In the genomic region with DNA sequence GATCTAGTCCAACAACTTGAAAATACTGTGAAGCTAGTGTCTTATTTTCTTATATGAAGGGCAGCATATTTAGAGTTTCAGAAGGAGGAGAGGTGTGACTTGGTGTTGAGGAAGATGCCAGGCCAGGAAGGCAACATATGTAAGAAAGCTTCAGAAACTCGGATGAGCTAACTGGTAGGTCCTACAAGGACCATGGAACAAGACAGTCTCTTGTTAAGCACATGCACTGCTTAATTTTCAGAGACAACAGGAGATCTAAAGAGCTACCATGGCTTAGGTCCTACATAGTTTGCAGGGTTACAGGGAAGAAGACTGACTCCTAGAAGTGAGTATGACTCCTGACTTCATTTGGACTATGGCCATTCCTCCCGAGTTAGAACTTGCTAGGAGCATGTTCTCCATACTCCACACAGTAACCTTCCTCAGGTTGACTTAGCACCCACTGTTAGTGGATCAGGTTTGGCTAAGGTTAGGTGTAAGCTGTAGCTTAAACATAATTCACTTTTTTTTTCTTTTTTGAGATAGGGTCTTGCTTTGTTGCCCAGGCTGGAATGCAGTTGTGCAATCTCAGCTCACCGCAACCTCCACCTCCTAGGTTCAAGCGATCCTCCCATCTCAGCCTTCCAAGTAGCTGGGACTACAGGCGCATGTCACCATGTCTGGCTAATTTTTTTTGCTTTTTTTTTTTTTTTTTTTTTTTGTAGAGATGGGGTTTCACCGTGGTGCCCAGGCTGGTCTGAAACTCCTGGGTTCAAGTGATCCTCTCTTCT, we compare ENCODE assay signal across 27 cellular contexts. TPM values are rescaled to one million over a fixed set of nuclear protein-coding genes. Genes with fewer than 3 reads are reported as not detected.
DNase-seq lines count a peak whose midpoint lies in the region; ATAC-seq, FAIRE-seq and TF ChIP-seq lines count a peak whose summit lies in the region.
"Had no signal": no experiment of that assay in that cellular context is flagged by ENCODE, and none has a peak within 500 bp of the region (broad histone marks: within the 10 kb centered on the region; RNA-seq: fewer than 3 reads in every experiment).

No MANE protein-coding gene starts in this region.

- peaks cover 15 to 47% of the 10 kb centered on the region in 2 experiments; a peak in 4 of 5 replicates for H3K27me3 ChIP-seq in K562 (ENCODE audit: control insufficient read depth in 2 of 2, insufficient read depth in 2 of 2, low read length in 2 of 2)
- H3K27me3 ChIP-seq: BE2C; BLaER1 treated with 17β-estradiol and CSF1 and Interleukin-3, amounts not matched to agents 10 nM and 100 nM had no signal

- H3K9ac ChIP-seq in K562 (ENCODE audit: insufficient read depth in 1 of 2, low read depth in 2 of 2, low read length in 2 of 2) = no peak overlapping the region
- H3K9ac ChIP-seq: BLaER1 treated with 17β-estradiol and CSF1 and Interleukin-3, amounts not matched to agents 10 nM and 100 nM; GM23248 had no signal

- H3K36me3 ChIP-seq in HEK293 (ENCODE audit: control insufficient read depth in 2 of 2, insufficient read depth in 1 of 2, low read length in 2 of 2) = peaks cover 0 to 6% of the 10 kb centered on the region in 2 experiments; a peak in 1 of 3 replicates
- no peaks in the 10 kb centered on the region for H3K36me3 ChIP-seq in K562 (ENCODE audit: control insufficient read depth, insufficient read depth, low read length)
- H3K36me3 ChIP-seq: BE2C had no signal

- H3K4me3 Mint-ChIP-seq in endothelial cell (ENCODE audit: unreplicated experiment) = peak overlapping the region; percentile 3
- H3K4me3 Mint-ChIP-seq: CD14-positive monocyte; CD4-positive, alpha-beta T cell; CD8-positive, alpha-beta memory T cell had no signal

- no TSS peak for BruUV-seq in K562 (replicated peaks; lab: Mats Ljungman, UMichigan)

- H3K4me3 ChIP-seq in HEK293 (ENCODE audit: low read depth, low read length) (no peak overlapping the region), K562 (no peak overlapping the region)
- H3K4me3 ChIP-seq: A549; BLaER1 treated with 17β-estradiol and CSF1 and Interleukin-3, amounts not matched to agents 10 nM and 100 nM; GM12878; GM23248; HAP-1 had no signal

- no peak overlapping the region for H3K27ac Mint-ChIP-seq in endothelial cell (ENCODE audit: unreplicated experiment)
- H3K27ac Mint-ChIP-seq: CD14-positive monocyte; CD4-positive, alpha-beta T cell had no signal

- in situ Hi-C loops in K562 (cut with MboI) = loop anchor here (10.0 kb wide), 1 partner anchor 520 kb away; no protein-coding TSS in a partner anchor

- intact Hi-C loops in K562 (cut with micrococcal nuclease) (loop anchor here (5.0 kb wide), 1 partner anchor 317 kb away; no protein-coding TSS in a partner anchor), Right ventricle myocardium inferior (cut with DNase I) (no loop called here)

- no peaks in the 10 kb centered on the region for H3K9me3 Mint-ChIP-seq in endothelial cell (ENCODE audit: unreplicated experiment)
- H3K9me3 Mint-ChIP-seq: CD14-positive monocyte; CD4-positive, alpha-beta T cell; CD8-positive, alpha-beta memory T cell had no signal

- ATAC-seq in K562 (no peak), Right ventricle myocardium inferior (no peak), GM18868 (IDR thresholded peaks at IDR 0.05; ENCODE audit: unreplicated experiment) (no peak), GM19023 (IDR thresholded peaks at IDR 0.05; ENCODE audit: unreplicated experiment) (no peak)
- ATAC-seq: A549, GM12878 had no signal

- FAIRE-seq in GM12891 (lab: Jason Lieb, UNC) (peak; percentile 45), K562 (lab: Jason Lieb, UNC) (no peak)
- FAIRE-seq: A549, D721Med, GM12878, GM18507, GM19239, H54 had no signal

- DNase-seq in GM12891 (ENCODE audit: insufficient read length, low spot score) = no peak
- no peak for DNase-seq in K562 (ENCODE audit: extremely low read depth in 1 of 4, low spot score in 3 of 4)
- no peak for DNase-seq in endothelial cell (ENCODE audit: low spot score)
- DNase-seq in Right ventricle myocardium inferior (ENCODE audit: missing footprints) = no peak
- DNase-seq: 8988T; ACHN; AML-193; BE2C; CD4-positive, alpha-beta T cell; CD8-positive, alpha-beta memory T cell; DMS 273 treated with DMSO at 0.1 percent for 48 hours; DMS79; EL; GDM1; GM23248 had no signal

- H3K9me1 ChIP-seq in K562 (ENCODE audit: control insufficient read depth, insufficient read depth, low read length) = no peaks in the 10 kb centered on the region

- POLR2A ChIA-PET in HEK293 (lab: Yijun Ruan, JAX) (interaction anchor here (0.7 kb wide), 1 partner anchor 27 kb away, joined by 4 read pairs; no protein-coding TSS in a partner anchor), K562 (lab: Yijun Ruan, JAX) (interaction anchor here (0.6 to 1.0 kb wide), 3 partner anchors 10 to 553 kb away, joined by 3 read pairs; no protein-coding TSS in a partner anchor)

- no peaks in the 10 kb centered on the region for H3K9me3 ChIP-seq in HEK293 (ENCODE audit: control insufficient read depth, insufficient read depth, low read depth, low read length)
- no peaks in the 10 kb centered on the region for H3K9me3 ChIP-seq in K562 (replicated peaks; ENCODE audit: control insufficient read depth, insufficient read depth, low read depth, low read length)
- H3K9me3 ChIP-seq: A549; BE2C; BLaER1 treated with 17β-estradiol and CSF1 and Interleukin-3, amounts not matched to agents 10 nM and 100 nM; HAP-1 had no signal

- no peak for TF ChIP-seq RAD21 in K562 (CRISPR knock-in tag; conservative IDR thresholded peaks at IDR 0.05 in 1 of 2, IDR thresholded peaks at IDR 0.05 in 1 of 2)

- H2AFZ ChIP-seq in K562 (ENCODE audit: low read depth, low read length) = no peak overlapping the region
- H2AFZ ChIP-seq: GM23248 had no signal

- TF ChIP-seq CTCF in HEK293 (tag by site-specific recombination; IDR thresholded peaks at IDR 0.05) (no peak), K562 (IDR thresholded peaks at IDR 0.05 in 2 of 3, conservative IDR thresholded peaks at IDR 0.05 in 1 of 3; ENCODE audit: insufficient read depth in 2 of 3, low read depth in 1 of 3, low read length in 3 of 3) (no peak), endothelial cell (IDR thresholded peaks at IDR 0.05; ENCODE audit: unreplicated experiment) (no peak)

- H4K20me1 ChIP-seq in K562 (replicated peaks; ENCODE audit: control insufficient read depth, insufficient read depth, low read length) = 0 out of 2 replicates have a peak, but pooled peaks cover under 1% of the 10 kb centered on the region

- TF ChIP-seq POLR2A in GM12891 (IDR thresholded peaks at IDR 0.05; ENCODE audit: low read depth, low read length) (no peak), K562 (conservative IDR thresholded peaks at IDR 0.05) (no peak)

- no peak overlapping the region for H3K27ac ChIP-seq in HEK293 (ENCODE audit: extremely low read depth, low read depth, low read length)
- H3K27ac ChIP-seq in K562 (ENCODE audit: extremely low read depth, low read depth, low read length) = no peak overlapping the region
- H3K27ac ChIP-seq: A549; BLaER1 treated with 17β-estradiol and CSF1 and Interleukin-3, amounts not matched to agents 10 nM and 100 nM; GM23248 had no signal

- H3K4me2 ChIP-seq in K562 (ENCODE audit: insufficient read depth, low read length) = no peak overlapping the region
- H3K4me2 ChIP-seq: A549; BLaER1 treated with 17β-estradiol and CSF1 and Interleukin-3, amounts not matched to agents 10 nM and 100 nM had no signal

- peaks cover 9% of the 10 kb centered on the region for H3K4me1 Mint-ChIP-seq in endothelial cell (ENCODE audit: unreplicated experiment)
- H3K4me1 Mint-ChIP-seq: CD14-positive monocyte had no signal

- no peaks in the 10 kb centered on the region for H3K36me3 Mint-ChIP-seq in endothelial cell (ENCODE audit: low read depth, unreplicated experiment)

- no peak for TF ChIP-seq EP300 in K562 (IDR thresholded peaks at IDR 0.05; ENCODE audit: low read length)

- H3K4me1 ChIP-seq in HEK293 (ENCODE audit: control insufficient read depth, insufficient read depth, low read length) (no peaks in the 10 kb centered on the region), K562 (replicated peaks in 1 of 2; ENCODE audit: control insufficient read depth in 2 of 2, insufficient read depth in 2 of 2, low read length in 2 of 2) (no peaks in the 10 kb centered on the region)
- H3K4me1 ChIP-seq: BE2C, HAP-1 had no signal

- 38% methylated on average over 5 of the region's 6 CpGs for WGBS in K562 (ENCODE audit: insufficient coverage, low coverage, missing lambda C conversion rate)

- H3K79me2 ChIP-seq in K562 (ENCODE audit: control insufficient read depth, insufficient read depth, low read length) = no peaks in the 10 kb centered on the region

- CTCF ChIA-PET in HEK293 (lab: Yijun Ruan, JAX) = interaction anchor here (1.5 to 3.2 kb wide), 3 partner anchors 10 to 64 kb away, joined by 4 to 20 read pairs (median 8); no protein-coding TSS in a partner anchor
- CTCF ChIA-PET in K562 (lab: Yijun Ruan, JAX; ENCODE audit: low intra/inter-chr PET ratio) = no interaction called here

- peaks cover 8% of the 10 kb centered on the region for H3K27me3 Mint-ChIP-seq in endothelial cell (ENCODE audit: unreplicated experiment)
- H3K27me3 Mint-ChIP-seq: CD4-positive, alpha-beta T cell had no signal

RNA-seq across cellular contexts. Expression of a gene that starts 31.0 kb away (rescaled TPM):
- 12.2 TPM for polyA plus RNA-seq in GM12891 (2012; ENCODE audit: low read depth, missing spikeins)
- 60.7 and 192 TPM in 2 replicates for total RNA-seq in K562 (2011; cell fraction: chromatin; rRNA removed; ENCODE audit: low replicate concordance)
- total RNA-seq in K562 (2011; cell fraction: nucleolus; rRNA removed) = 31.0 and 45.0 TPM in 2 replicates
- total RNA-seq in K562 (2011; cell fraction: nucleoplasm; rRNA removed) = 76.8 and 89.8 TPM in 2 replicates
- total RNA-seq in K562 (2014; rRNA removed) (29.3 and 29.9 TPM in 2 replicates), K562 (2014; rRNA removed; fragmentation: Illumina TruSeq; extraction: Trizol) (30.1 and 32.8 TPM in 2 replicates), K562 (2015; rRNA removed; fragmentation: Illumina TruSeq; extraction: Trizol) (29.7 and 33.6 TPM in 2 replicates), K562 (2021) (26.2 and 27.1 TPM in 2 replicates), endothelial cell (ENCODE audit: unreplicated experiment) (32.4 TPM), Right ventricle myocardium inferior (14.3 TPM)
- polyA plus RNA-seq in K562 (2011; rRNA removed) (30.8 and 34.6 TPM in 2 replicates), K562 (2014; fragmentation: Illumina TruSeq; extraction: Trizol) (15.4 and 16.9 TPM in 2 replicates), K562 (2014; fragmentation: Nextera tagmentation; extraction: Ambion mirVana) (10 to 100 TPM in 1 of 2 experiments, 1 to 10 TPM in 1; 6.8 to 10.9 TPM), K562 (2014; rRNA removed) (16.2 and 22.3 TPM in 2 replicates)
- 9.6 and 17.6 TPM in 2 replicates for polyA plus RNA-seq in K562 (2011; cell fraction: cytosol; rRNA removed)
- polyA plus RNA-seq in K562 (2011; cell fraction: nucleus; rRNA removed) = 35.0 and 44.6 TPM in 2 replicates
- polyA plus RNA-seq in K562 (2012) = 13.0 and 16.1 TPM in 2 replicates
- polyA minus RNA-seq in K562 (2011; rRNA and poly(A)+ RNA removed) = 44.7 and 66.2 TPM in 2 replicates
- 15.6 and 22.8 TPM in 2 replicates for polyA minus RNA-seq in K562 (2011; cell fraction: cytosol; rRNA and poly(A)+ RNA removed)
- 45.0 and 63.1 TPM in 2 replicates for polyA minus RNA-seq in K562 (2011; cell fraction: nucleus; rRNA and poly(A)+ RNA removed)

RNA-seq across cellular contexts. Expression of a gene that starts 34.4 kb away (rescaled TPM):
- polyA plus RNA-seq in GM12891 (2012; ENCODE audit: low read depth, missing spikeins) = 8.0 TPM
- 0.32 and 1.2 TPM in 2 replicates for total RNA-seq in K562 (2011; cell fraction: chromatin; rRNA removed; ENCODE audit: low replicate concordance)
- 0.66 TPM in 1 of 2 replicates, not detected in the other for total RNA-seq in K562 (2011; cell fraction: nucleolus; rRNA removed)
- 1.9 TPM in 1 of 2 replicates, not detected in the other for total RNA-seq in K562 (2011; cell fraction: nucleoplasm; rRNA removed)
- 0.09 TPM in 1 of 2 replicates, not detected in the other for total RNA-seq in K562 (2014; rRNA removed)
- 0.06 and 0.11 TPM in 2 replicates for total RNA-seq in K562 (2014; rRNA removed; fragmentation: Illumina TruSeq; extraction: Trizol)
- total RNA-seq in K562 (2015; rRNA removed; fragmentation: Illumina TruSeq; extraction: Trizol) = not detected in 2 replicates
- 0.13 and 0.40 TPM in 2 replicates for total RNA-seq in K562 (2021)
- polyA plus RNA-seq in K562 (2011; rRNA removed) = 0.03 and 0.07 TPM in 2 replicates
- not detected in 2 replicates for polyA plus RNA-seq in K562 (2011; cell fraction: cytosol; rRNA removed)
- polyA plus RNA-seq in K562 (2011; cell fraction: nucleus; rRNA removed) = 0.13 and 0.21 TPM in 2 replicates
- polyA plus RNA-seq in K562 (2012) = 0.12 and 0.48 TPM in 2 replicates
- polyA plus RNA-seq in K562 (2014; fragmentation: Illumina TruSeq; extraction: Trizol) = 0.04 and 0.07 TPM in 2 replicates
- under 1 TPM; 0.06 to 0.14 TPM for polyA plus RNA-seq in K562 (2014; fragmentation: Nextera tagmentation; extraction: Ambion mirVana)
- 0.05 and 0.11 TPM in 2 replicates for polyA plus RNA-seq in K562 (2014; rRNA removed)
- 0.11 TPM in 1 of 2 replicates, not detected in the other for polyA minus RNA-seq in K562 (2011; rRNA and poly(A)+ RNA removed)
- not detected in 2 replicates for polyA minus RNA-seq in K562 (2011; cell fraction: cytosol; rRNA and poly(A)+ RNA removed)
- 0.11 and 0.27 TPM in 2 replicates for polyA minus RNA-seq in K562 (2011; cell fraction: nucleus; rRNA and poly(A)+ RNA removed)
- 8.3 TPM for total RNA-seq in endothelial cell (ENCODE audit: unreplicated experiment)
- 1.4 TPM for total RNA-seq in Right ventricle myocardium inferior
- total RNA-seq: GM23248 had no signal
- polyA plus RNA-seq: CD14-positive monocyte; CD8-positive, alpha-beta memory T cell had no signal
